ENCODE assay signal across 8 cellular contexts in genomic region chr12:32535260-32535999, GRCh38.
DNase-seq lines count a peak whose midpoint lies in the region; ATAC-seq, FAIRE-seq and TF ChIP-seq lines count a peak whose summit lies in the region.

No MANE protein-coding gene starts in this region.

- TF ChIP-seq CTCF in K562 (IDR thresholded peaks at IDR 0.05 in 2 of 3, conservative IDR thresholded peaks at IDR 0.05 in 1 of 3; ENCODE audit: insufficient read depth in 2 of 3, low read depth in 1 of 3, low read length in 3 of 3): no peak

- in situ Hi-C loops in K562 (cut with MboI): no loop called here

- no peaks in the 10 kb centered on the region for H3K36me3 ChIP-seq in K562 (ENCODE audit: control insufficient read depth, insufficient read depth, low read length)

- H3K4me3 ChIP-seq in K562: no peak overlapping the region
- peak overlapping the region in 6 of 7 experiments; percentile 3 to 35 (median 24) for H3K4me3 ChIP-seq in skin epidermis

- no peak for TF ChIP-seq EP300 in K562 (IDR thresholded peaks at IDR 0.05; ENCODE audit: low read length)

- ATAC-seq in HG03108 (IDR thresholded peaks at IDR 0.05; ENCODE audit: unreplicated experiment): peak; percentile 55
- ATAC-seq in K562: peak; percentile 79

- no peaks in the 10 kb centered on the region for H4K20me1 ChIP-seq in K562 (replicated peaks; ENCODE audit: control insufficient read depth, insufficient read depth, low read length)

- no peak for TF ChIP-seq RAD21 in K562 (CRISPR knock-in tag; conservative IDR thresholded peaks at IDR 0.05 in 1 of 2, IDR thresholded peaks at IDR 0.05 in 1 of 2)

- no peaks in the 10 kb centered on the region for H3K4me1 ChIP-seq in K562 (replicated peaks in 1 of 2; ENCODE audit: control insufficient read depth in 2 of 2, insufficient read depth in 2 of 2, low read length in 2 of 2)

- CTCF ChIA-PET in K562 (lab: Yijun Ruan, JAX; ENCODE audit: low intra/inter-chr PET ratio): no interaction called here

- DNase-seq in CD1c-positive myeloid dendritic cell (ENCODE audit: extremely low spot score) (peak; percentile 53), NCI-H524 (lab: John Stamatoyannopoulos, UW) (peak; percentile 41 to 84), K562 (ENCODE audit: extremely low read depth in 1 of 4, low spot score in 3 of 4) (peak in 2 of 4 experiments; percentile 8 to 16), cortex of kidney (lab: John Stamatoyannopoulos, UW) (no peak)
- DNase-seq in NK-92 treated with Interleukin-12 subunit alpha and Interleukin-12 subunit beta, amount 100 ng/mL, for 24 hours (lab: John Stamatoyannopoulos, UW): no peak

- H3K9me1 ChIP-seq in K562 (ENCODE audit: control insufficient read depth, insufficient read depth, low read length): no peaks in the 10 kb centered on the region

- no peaks in the 10 kb centered on the region for H3K9me3 ChIP-seq in K562 (replicated peaks; ENCODE audit: control insufficient read depth, insufficient read depth, low read depth, low read length)

- H3K9ac ChIP-seq in K562 (ENCODE audit: insufficient read depth in 1 of 2, low read depth in 2 of 2, low read length in 2 of 2): no peak overlapping the region

- H2AFZ ChIP-seq in K562 (ENCODE audit: low read depth, low read length): no peak overlapping the region

- no peak for FAIRE-seq in K562 (lab: Jason Lieb, UNC)
- peak; percentile 5 for FAIRE-seq in islet of Langerhans (lab: Jason Lieb, UNC)

- no peak overlapping the region for H3K27ac ChIP-seq in K562 (ENCODE audit: extremely low read depth, low read depth, low read length)
- H3K27ac ChIP-seq in skin epidermis: peak overlapping the region in 19 of 21 experiments; percentile 4 to 84 (median 60)

- H3K79me2 ChIP-seq in K562 (ENCODE audit: control insufficient read depth, insufficient read depth, low read length): no peaks in the 10 kb centered on the region

- POLR2A ChIA-PET in K562 (lab: Yijun Ruan, JAX): interaction anchor here (0.7 kb wide), 1 partner anchor 14 kb away, joined by 3 read pairs; no protein-coding TSS in a partner anchor

- no peak for TF ChIP-seq POLR2A in K562 (conservative IDR thresholded peaks at IDR 0.05)

- H3K27me3 ChIP-seq in K562 (ENCODE audit: control insufficient read depth in 2 of 2, insufficient read depth in 2 of 2, low read length in 2 of 2): peaks cover 12 to 22% of the 10 kb centered on the region in 2 experiments; a peak in 2 of 5 replicates

- WGBS in K562 (ENCODE audit: insufficient coverage, low coverage, missing lambda C conversion rate): 0% methylated on average over 6 of the region's 6 CpGs

- intact Hi-C loops in K562 (cut with micrococcal nuclease): no loop called here

- no TSS peak for BruUV-seq in K562 (replicated peaks; lab: Mats Ljungman, UMichigan)

- H3K4me2 ChIP-seq in K562 (ENCODE audit: insufficient read depth, low read length): no peak overlapping the region

TF ChIP-seq in K562, 482 proteins besides CTCF, POLR2A, EP300 and RAD21:
- TF ChIP-seq SMARCC2 (IDR thresholded peaks at IDR 0.05; ENCODE audit: low read depth) (no peak), CCAR2 (IDR thresholded peaks at IDR 0.05; ENCODE audit: low read depth, low read length) (no peak), NFIC (IDR thresholded peaks at IDR 0.05) (0 out of 2 replicates have a peak, but pooled peaks have one; percentile 20), MLX (CRISPR knock-in tag; conservative IDR thresholded peaks at IDR 0.05) (no peak), TFAP4 (CRISPR knock-in tag; IDR thresholded peaks at IDR 0.05; ENCODE audit: borderline replicate concordance) (peak; percentile 38; the same call in 1 of the 2 replicates), TCF7L2 (IDR thresholded peaks at IDR 0.05; ENCODE audit: low read depth, low read length) (no peak), ZNF507 (tag; conservative IDR thresholded peaks at IDR 0.05) (no peak), TCFL5 (CRISPR knock-in tag; conservative IDR thresholded peaks at IDR 0.05) (no peak)

Comparison
In these comparisons a context has a peak if more than half of its experiments do, and no peak if none do; other contexts are left out.
1. DNase-seq: peak in CD1c-positive myeloid dendritic cell (single experiment) and NCI-H524 (2 of 2); none in cortex of kidney (single experiment) and NK-92 treated with Interleukin-12 subunit alpha and Interleukin-12 subunit beta, amount 100 ng/mL, for 24 hours (single experiment).